In genomic region chr5:131262953-131263541, GRCh38 we compare ENCODE assay signal across 8 cellular contexts. TPM values are rescaled to one million over a fixed set of nuclear protein-coding genes. Genes with fewer than 3 reads are reported as not detected.
A peak's percentile ranks its signal among the peaks of the same experiment; 100 is the strongest.
DNase-seq lines count a peak whose midpoint lies in the region; ATAC-seq and TF ChIP-seq lines count a peak whose summit lies in the region.

No MANE protein-coding gene starts in this region.

- H3K4me1 ChIP-seq in SK-N-SH (ENCODE audit: control insufficient read depth in 1 of 2, insufficient read depth in 2 of 2, low read depth in 1 of 2, low read length in 1 of 2), result peaks cover 5 to 7% of the 10 kb centered on the region in 2 experiments; a peak in 2 of 4 replicates
- H3K4me1 ChIP-seq in esophagus muscularis mucosa, result peaks cover 5 to 29% (median 26%) of the 10 kb centered on the region in 4 donors
- H3K4me1 ChIP-seq in parathyroid adenoma, result no peaks in the 10 kb centered on the region

- H4K20me1 ChIP-seq in SK-N-SH (ENCODE audit: insufficient read depth), result peaks cover 9% of the 10 kb centered on the region

- H3K4me2 ChIP-seq in SK-N-SH, result peak overlapping the region; percentile 71
- peak overlapping the region; percentile 90 for H3K4me2 ChIP-seq in parathyroid adenoma (ENCODE audit: low read length)

- H3K9ac ChIP-seq in SK-N-SH (peak overlapping the region; percentile 95), parathyroid adenoma (no peak overlapping the region)

- no peak for TF ChIP-seq CTCF in AG09309 (IDR thresholded peaks at IDR 0.05; ENCODE audit: control insufficient read depth, insufficient read depth, low read depth, low read length, missing control alignments)
- TF ChIP-seq CTCF in SK-N-SH (IDR thresholded peaks at IDR 0.05), result no peak
- no peak for TF ChIP-seq CTCF in esophagus muscularis mucosa (IDR thresholded peaks at IDR 0.05)
- TF ChIP-seq CTCF in parathyroid adenoma (IDR thresholded peaks at IDR 0.05), result no peak

- POLR2A ChIA-PET in SK-N-SH (lab: Yijun Ruan, JAX), result interaction anchor here (0.7 to 1.3 kb wide), 4 partner anchors 68 to 98 kb away, joined by 3 to 5 read pairs (median 4); partner anchors contain the start of gene HINT1

- H3K4me3 ChIP-seq in AG09309 (ENCODE audit: control insufficient read depth, low read depth, low read length), result peak overlapping the region; percentile 79
- peak overlapping the region; percentile 95 for H3K4me3 ChIP-seq in SK-N-SH (ENCODE audit: low read depth in 2 of 2, low read length in 1 of 2)
- H3K4me3 ChIP-seq in esophagus muscularis mucosa, result peak overlapping the region; percentile 76 to 100 (median 91)
- H3K4me3 ChIP-seq in parathyroid adenoma (ENCODE audit: low read depth, low read length), result peak overlapping the region; percentile 77

- WGBS in SK-N-SH (ENCODE audit: low lambda C conversion rate), result 35% methylated on average over 10 of the region's 10 CpGs
- WGBS in esophagus muscularis mucosa, result 25% methylated on average over 10 of the region's 10 CpGs

- DNase-seq in AG09309 (ENCODE audit: low read depth) (no peak), SK-N-SH (peak; percentile 17), esophagus muscularis mucosa (ENCODE audit: extremely low spot score) (no peak), UCSD-AML1 (lab: John Stamatoyannopoulos, UW; ENCODE audit: unreplicated experiment) (no peak)
- DNase-seq in activated CD4-positive, alpha-beta T cell treated with anti-CD3 and anti-CD28 coated beads for 4 hours, result no peak

- peaks cover 13% of the 10 kb centered on the region for H3F3A ChIP-seq in SK-N-SH (replicated peaks; ENCODE audit: insufficient read depth)

- CTCF ChIA-PET in SK-N-SH (lab: Yijun Ruan, JAX), result interaction anchor here (0.7 to 3.5 kb wide), 5 partner anchors 10 to 156 kb away, joined by 3 to 15 read pairs (median 3); no protein-coding TSS in a partner anchor

- H3K79me2 ChIP-seq in SK-N-SH (ENCODE audit: insufficient read depth) (peaks cover 44% of the 10 kb centered on the region), parathyroid adenoma (peaks cover 6% of the 10 kb centered on the region)

- TF ChIP-seq RAD21 in SK-N-SH (IDR thresholded peaks at IDR 0.05; ENCODE audit: low read length), result no peak

- intact Hi-C loops in esophagus muscularis mucosa (cut with DNase I), result loop anchor here (2.0 to 5.0 kb wide), 2 partner anchors 92 to 154 kb away; partner anchors contain the start of gene LYRM7

- no peaks in the 10 kb centered on the region for H3K9me3 ChIP-seq in SK-N-SH
- no peaks in the 10 kb centered on the region for H3K9me3 ChIP-seq in esophagus muscularis mucosa
- H3K9me3 ChIP-seq in parathyroid adenoma (ENCODE audit: control insufficient read depth, low read length), result no peaks in the 10 kb centered on the region

- no peaks in the 10 kb centered on the region for H3K36me3 ChIP-seq in SK-N-SH (replicated peaks in 1 of 2; ENCODE audit: control insufficient read depth in 1 of 2, insufficient read depth in 2 of 2, low read length in 1 of 2)
- no peaks in the 10 kb centered on the region for H3K36me3 ChIP-seq in esophagus muscularis mucosa
- no peaks in the 10 kb centered on the region for H3K36me3 ChIP-seq in parathyroid adenoma (ENCODE audit: control insufficient read depth, insufficient read depth, low read length)

- no peaks in the 10 kb centered on the region for H3K9me2 ChIP-seq in SK-N-SH

- H2AFZ ChIP-seq in SK-N-SH (ENCODE audit: low read depth) (peak overlapping the region; percentile 53), parathyroid adenoma (peak overlapping the region; percentile 84)

- TF ChIP-seq POLR2A in esophagus muscularis mucosa (IDR thresholded peaks at IDR 0.05; ENCODE audit: low read depth), result no peak

- ATAC-seq in GM18519 (IDR thresholded peaks at IDR 0.05; ENCODE audit: low FRiP score, unreplicated experiment) (peak; percentile 11), HG03097 (IDR thresholded peaks at IDR 0.05; ENCODE audit: low FRiP score, unreplicated experiment) (peak; percentile 20)

- H3K27me3 ChIP-seq in SK-N-SH (ENCODE audit: insufficient read depth) (no peaks in the 10 kb centered on the region), esophagus muscularis mucosa (no peaks in the 10 kb centered on the region), parathyroid adenoma (ENCODE audit: control insufficient read depth, insufficient read depth, low read length) (no peaks in the 10 kb centered on the region)

- H3K27ac ChIP-seq in SK-N-SH (ENCODE audit: low read depth in 2 of 2, low read length in 1 of 2), result peak overlapping the region; percentile 18 to 82; a peak in 3 of 4 replicates
- H3K27ac ChIP-seq in esophagus muscularis mucosa (replicated peaks in 1 of 4), result peak overlapping the region; percentile 84 to 94 (median 90)
- peak overlapping the region; percentile 67 for H3K27ac ChIP-seq in parathyroid adenoma

- TF ChIP-seq EP300 in SK-N-SH (IDR thresholded peaks at IDR 0.05; ENCODE audit: borderline replicate concordance in 1 of 2, low read depth in 1 of 2, low read length in 1 of 2) (no peak), esophagus muscularis mucosa (IDR thresholded peaks at IDR 0.05) (no peak)

TF ChIP-seq in SK-N-SH, 30 proteins besides CTCF, POLR2A, EP300 and RAD21:
- no peak for TF ChIP-seq MAX (IDR thresholded peaks at IDR 0.05; ENCODE audit: low read depth)
- TF ChIP-seq TAF1 (IDR thresholded peaks at IDR 0.05; ENCODE audit: borderline replicate concordance, low read depth, low read length), result no peak

RNA-seq across cellular contexts. Expression of gene CDC42SE2, which starts 0.8 kb away (rescaled TPM):
- 8.6 and 11.4 TPM in 2 replicates for polyA plus RNA-seq in SK-N-SH (2012; rRNA removed)
- 14.0 and 17.3 TPM in 2 replicates for polyA plus RNA-seq in SK-N-SH (2012; cell fraction: cytosol; rRNA removed)
- 2.8 and 6.8 TPM in 2 replicates for polyA plus RNA-seq in SK-N-SH (2012; cell fraction: nucleus; rRNA removed)
- total RNA-seq in esophagus muscularis mucosa, result 10 to 100 TPM; 23.1 to 28.0 (median 25.4) TPM
